In the genomic region with DNA sequence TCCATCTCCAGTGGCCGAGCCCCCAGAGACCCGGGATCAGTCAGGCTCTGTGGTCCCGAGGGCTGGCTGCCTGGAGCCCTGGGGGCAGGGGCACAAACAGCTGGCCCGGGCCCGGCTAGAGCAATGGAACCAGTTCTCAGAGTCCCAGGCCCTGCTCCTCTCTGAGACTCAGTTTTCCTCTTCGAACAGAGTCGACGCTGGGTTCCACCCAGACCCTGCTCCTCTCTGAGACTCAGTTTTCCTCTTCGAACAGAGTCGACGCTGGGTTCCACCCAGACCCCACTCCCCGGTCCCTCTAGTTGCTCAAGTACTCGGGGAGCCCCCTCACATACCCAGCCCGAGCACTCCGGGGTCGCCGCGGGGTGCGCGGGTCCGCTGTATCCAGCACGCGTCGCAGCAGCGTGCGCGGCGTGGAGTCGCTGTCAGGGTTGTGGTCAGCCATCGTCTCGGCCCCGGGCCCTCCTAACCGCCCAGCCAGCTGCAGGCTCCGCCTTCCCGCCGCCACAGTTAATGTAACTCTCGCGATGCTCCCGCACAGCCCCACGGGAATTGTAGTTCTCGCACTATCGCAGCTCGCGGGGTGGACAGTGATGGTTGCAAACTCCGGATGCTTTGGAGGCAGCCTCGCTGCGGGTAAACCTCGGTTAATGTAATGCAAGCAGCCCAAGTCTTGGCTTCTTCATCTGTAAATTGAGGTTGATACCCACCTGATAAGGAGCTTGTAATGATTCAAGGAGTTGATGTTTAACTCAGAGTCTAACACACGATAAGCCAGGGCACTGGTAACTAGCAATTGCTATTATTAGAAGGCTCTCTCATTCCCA, we compare ENCODE assay signal across 1 cellular context.
A peak's percentile ranks its signal among the peaks of the same experiment; 100 is the strongest.
TF ChIP-seq lines count a peak whose summit lies in the region.

No MANE protein-coding gene starts in this region.

TF ChIP-seq in HepG2, 621 proteins besides CTCF, POLR2A, EP300 and RAD21 (continued from another document and continues in another):
- TF ChIP-seq, protein P1, sequence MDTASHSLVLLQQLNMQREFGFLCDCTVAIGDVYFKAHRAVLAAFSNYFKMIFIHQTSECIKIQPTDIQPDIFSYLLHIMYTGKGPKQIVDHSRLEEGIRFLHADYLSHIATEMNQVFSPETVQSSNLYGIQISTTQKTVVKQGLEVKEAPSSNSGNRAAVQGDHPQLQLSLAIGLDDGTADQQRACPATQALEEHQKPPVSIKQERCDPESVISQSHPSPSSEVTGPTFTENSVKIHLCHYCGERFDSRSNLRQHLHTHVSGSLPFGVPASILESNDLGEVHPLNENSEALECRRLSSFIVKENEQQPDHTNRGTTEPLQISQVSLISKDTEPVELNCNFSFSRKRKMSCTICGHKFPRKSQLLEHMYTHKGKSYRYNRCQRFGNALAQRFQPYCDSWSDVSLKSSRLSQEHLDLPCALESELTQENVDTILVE (CRISPR knock-in tag; IDR thresholded peaks at IDR 0.05), result peak; percentile 83; the same call in 1 of the 2 replicates
- peak; percentile 50; the same call in 1 of the 2 replicates for TF ChIP-seq ZSCAN30 (CRISPR knock-in tag; IDR thresholded peaks at IDR 0.05)
- TF ChIP-seq, protein P2, sequence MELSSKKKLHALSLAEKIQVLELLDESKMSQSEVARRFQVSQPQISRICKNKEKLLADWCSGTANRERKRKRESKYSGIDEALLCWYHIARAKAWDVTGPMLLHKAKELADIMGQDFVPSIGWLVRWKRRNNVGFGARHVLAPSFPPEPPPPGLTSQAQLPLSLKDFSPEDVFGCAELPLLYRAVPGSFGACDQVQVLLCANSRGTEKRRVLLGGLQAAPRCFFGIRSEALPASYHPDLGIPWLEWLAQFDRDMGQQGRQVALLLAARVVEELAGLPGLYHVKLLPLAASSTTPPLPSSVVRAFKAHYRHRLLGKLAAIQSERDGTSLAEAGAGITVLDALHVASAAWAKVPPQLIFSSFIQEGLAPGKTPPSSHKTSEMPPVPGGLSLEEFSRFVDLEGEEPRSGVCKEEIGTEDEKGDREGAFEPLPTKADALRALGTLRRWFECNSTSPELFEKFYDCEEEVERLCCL (CRISPR knock-in tag; IDR thresholded peaks at IDR 0.05; ENCODE audit: borderline replicate concordance), result no peak
- no peak for TF ChIP-seq ZNF282 (IDR thresholded peaks at IDR 0.05; ENCODE audit: partially characterized antibody)
- TF ChIP-seq, protein P3, sequence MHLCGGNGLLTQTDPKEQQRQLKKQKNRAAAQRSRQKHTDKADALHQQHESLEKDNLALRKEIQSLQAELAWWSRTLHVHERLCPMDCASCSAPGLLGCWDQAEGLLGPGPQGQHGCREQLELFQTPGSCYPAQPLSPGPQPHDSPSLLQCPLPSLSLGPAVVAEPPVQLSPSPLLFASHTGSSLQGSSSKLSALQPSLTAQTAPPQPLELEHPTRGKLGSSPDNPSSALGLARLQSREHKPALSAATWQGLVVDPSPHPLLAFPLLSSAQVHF (CRISPR knock-in tag; IDR thresholded peaks at IDR 0.05), result no peak
- TF ChIP-seq, protein P4, sequence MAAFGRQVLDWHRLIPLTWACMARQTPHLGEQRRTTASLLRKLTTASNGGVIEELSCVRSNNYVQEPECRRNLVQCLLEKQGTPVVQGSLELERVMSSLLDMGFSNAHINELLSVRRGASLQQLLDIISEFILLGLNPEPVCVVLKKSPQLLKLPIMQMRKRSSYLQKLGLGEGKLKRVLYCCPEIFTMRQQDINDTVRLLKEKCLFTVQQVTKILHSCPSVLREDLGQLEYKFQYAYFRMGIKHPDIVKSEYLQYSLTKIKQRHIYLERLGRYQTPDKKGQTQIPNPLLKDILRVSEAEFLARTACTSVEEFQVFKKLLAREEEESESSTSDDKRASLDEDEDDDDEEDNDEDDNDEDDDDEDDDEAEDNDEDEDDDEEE (CRISPR knock-in tag; IDR thresholded peaks at IDR 0.05), result no peak; the same call in 1 of the 2 replicates
- TF ChIP-seq, protein P5, sequence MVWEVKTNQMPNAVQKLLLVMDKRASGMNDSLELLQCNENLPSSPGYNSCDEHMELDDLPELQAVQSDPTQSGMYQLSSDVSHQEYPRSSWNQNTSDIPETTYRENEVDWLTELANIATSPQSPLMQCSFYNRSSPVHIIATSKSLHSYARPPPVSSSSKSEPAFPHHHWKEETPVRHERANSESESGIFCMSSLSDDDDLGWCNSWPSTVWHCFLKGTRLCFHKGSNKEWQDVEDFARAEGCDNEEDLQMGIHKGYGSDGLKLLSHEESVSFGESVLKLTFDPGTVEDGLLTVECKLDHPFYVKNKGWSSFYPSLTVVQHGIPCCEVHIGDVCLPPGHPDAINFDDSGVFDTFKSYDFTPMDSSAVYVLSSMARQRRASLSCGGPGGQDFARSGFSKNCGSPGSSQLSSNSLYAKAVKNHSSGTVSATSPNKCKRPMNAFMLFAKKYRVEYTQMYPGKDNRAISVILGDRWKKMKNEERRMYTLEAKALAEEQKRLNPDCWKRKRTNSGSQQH (CRISPR knock-in tag; IDR thresholded peaks at IDR 0.05; ENCODE audit: low read depth), result peak; percentile 44; the same call in 1 of the 2 replicates
- peak; percentile 64; the same call in 1 of the 2 replicates for TF ChIP-seq ZNF678 (CRISPR knock-in tag; IDR thresholded peaks at IDR 0.05)
- no peak for TF ChIP-seq NFYC (CRISPR knock-in tag; IDR thresholded peaks at IDR 0.05)
- no peak for TF ChIP-seq MLLT10 (CRISPR knock-in tag; IDR thresholded peaks at IDR 0.05)
- peak; percentile 33; the same call in 1 of the 2 replicates for TF ChIP-seq SIX4 (CRISPR knock-in tag; IDR thresholded peaks at IDR 0.05)
- TF ChIP-seq, protein P6, sequence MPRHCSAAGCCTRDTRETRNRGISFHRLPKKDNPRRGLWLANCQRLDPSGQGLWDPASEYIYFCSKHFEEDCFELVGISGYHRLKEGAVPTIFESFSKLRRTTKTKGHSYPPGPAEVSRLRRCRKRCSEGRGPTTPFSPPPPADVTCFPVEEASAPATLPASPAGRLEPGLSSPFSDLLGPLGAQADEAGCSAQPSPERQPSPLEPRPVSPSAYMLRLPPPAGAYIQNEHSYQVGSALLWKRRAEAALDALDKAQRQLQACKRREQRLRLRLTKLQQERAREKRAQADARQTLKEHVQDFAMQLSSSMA (CRISPR knock-in tag; IDR thresholded peaks at IDR 0.05), result peak; percentile 89
- no peak for TF ChIP-seq ZNF570 (CRISPR knock-in tag; IDR thresholded peaks at IDR 0.05; ENCODE audit: borderline replicate concordance)
- TF ChIP-seq ZNF451 (CRISPR knock-in tag; IDR thresholded peaks at IDR 0.05), result peak; percentile 41
- peak; percentile 87 for TF ChIP-seq SALL1 (CRISPR knock-in tag; IDR thresholded peaks at IDR 0.05)
- TF ChIP-seq, protein P7, sequence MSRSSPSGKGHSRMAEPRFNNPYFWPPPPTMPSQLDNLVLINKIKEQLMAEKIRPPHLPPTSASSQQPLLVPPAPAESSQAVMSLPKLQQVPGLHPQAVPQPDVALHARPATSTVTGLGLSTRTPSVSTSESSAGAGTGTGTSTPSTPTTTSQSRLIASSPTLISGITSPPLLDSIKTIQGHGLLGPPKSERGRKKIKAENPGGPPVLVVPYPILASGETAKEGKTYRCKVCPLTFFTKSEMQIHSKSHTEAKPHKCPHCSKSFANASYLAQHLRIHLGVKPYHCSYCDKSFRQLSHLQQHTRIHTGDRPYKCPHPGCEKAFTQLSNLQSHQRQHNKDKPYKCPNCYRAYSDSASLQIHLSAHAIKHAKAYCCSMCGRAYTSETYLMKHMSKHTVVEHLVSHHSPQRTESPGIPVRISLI (CRISPR knock-in tag; IDR thresholded peaks at IDR 0.05; ENCODE audit: borderline replicate concordance), result peak; percentile 53; the same call in 1 of the 2 replicates
- peak; percentile 87; the same call in 1 of the 2 replicates for TF ChIP-seq ZFP82 (CRISPR knock-in tag; IDR thresholded peaks at IDR 0.05; ENCODE audit: borderline replicate concordance)
- TF ChIP-seq ZNF343 (CRISPR knock-in tag; IDR thresholded peaks at IDR 0.05), result no peak; the same call in 1 of the 2 replicates
- TF ChIP-seq MAF1 (CRISPR knock-in tag; IDR thresholded peaks at IDR 0.05; ENCODE audit: borderline replicate concordance), result peak; percentile 83; the same call in 1 of the 2 replicates
- TF ChIP-seq NFKB2 (CRISPR knock-in tag; IDR thresholded peaks at IDR 0.05; ENCODE audit: borderline replicate concordance), result peak; percentile 93; the same call in 1 of the 2 replicates
- TF ChIP-seq SMAD3 (CRISPR knock-in tag; IDR thresholded peaks at IDR 0.05), result peak; percentile 53
- TF ChIP-seq ZNF160 (CRISPR knock-in tag; IDR thresholded peaks at IDR 0.05), result peak; percentile 82; the same call in 1 of the 2 replicates
- TF ChIP-seq, protein P8, sequence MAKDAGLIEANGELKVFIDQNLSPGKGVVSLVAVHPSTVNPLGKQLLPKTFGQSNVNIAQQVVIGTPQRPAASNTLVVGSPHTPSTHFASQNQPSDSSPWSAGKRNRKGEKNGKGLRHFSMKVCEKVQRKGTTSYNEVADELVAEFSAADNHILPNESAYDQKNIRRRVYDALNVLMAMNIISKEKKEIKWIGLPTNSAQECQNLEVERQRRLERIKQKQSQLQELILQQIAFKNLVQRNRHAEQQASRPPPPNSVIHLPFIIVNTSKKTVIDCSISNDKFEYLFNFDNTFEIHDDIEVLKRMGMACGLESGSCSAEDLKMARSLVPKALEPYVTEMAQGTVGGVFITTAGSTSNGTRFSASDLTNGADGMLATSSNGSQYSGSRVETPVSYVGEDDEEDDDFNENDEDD (CRISPR knock-in tag; IDR thresholded peaks at IDR 0.05; ENCODE audit: borderline replicate concordance), result peak; percentile 96
- no peak for TF ChIP-seq SNRNP70 (IDR thresholded peaks at IDR 0.05; ENCODE audit: low read depth, low read length)
- TF ChIP-seq MED13 (CRISPR knock-in tag; IDR thresholded peaks at IDR 0.05), result peak; percentile 46; the same call in 1 of the 2 replicates
- peak; percentile 34; the same call in 1 of the 2 replicates for TF ChIP-seq FOSL1 (CRISPR knock-in tag; IDR thresholded peaks at IDR 0.05; ENCODE audit: borderline replicate concordance)
- peak; percentile 44; the same call in 1 of the 2 replicates for TF ChIP-seq ZKSCAN5 (CRISPR knock-in tag; IDR thresholded peaks at IDR 0.05)
- TF ChIP-seq, protein P9, sequence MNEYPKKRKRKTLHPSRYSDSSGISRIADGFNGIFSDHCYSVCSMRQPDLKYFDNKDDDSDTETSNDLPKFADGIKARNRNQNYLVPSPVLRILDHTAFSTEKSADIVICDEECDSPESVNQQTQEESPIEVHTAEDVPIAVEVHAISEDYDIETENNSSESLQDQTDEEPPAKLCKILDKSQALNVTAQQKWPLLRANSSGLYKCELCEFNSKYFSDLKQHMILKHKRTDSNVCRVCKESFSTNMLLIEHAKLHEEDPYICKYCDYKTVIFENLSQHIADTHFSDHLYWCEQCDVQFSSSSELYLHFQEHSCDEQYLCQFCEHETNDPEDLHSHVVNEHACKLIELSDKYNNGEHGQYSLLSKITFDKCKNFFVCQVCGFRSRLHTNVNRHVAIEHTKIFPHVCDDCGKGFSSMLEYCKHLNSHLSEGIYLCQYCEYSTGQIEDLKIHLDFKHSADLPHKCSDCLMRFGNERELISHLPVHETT (CRISPR knock-in tag; conservative IDR thresholded peaks at IDR 0.05), result 0 out of 2 replicates have a peak, but pooled peaks have one; percentile 51
- TF ChIP-seq, protein P10, sequence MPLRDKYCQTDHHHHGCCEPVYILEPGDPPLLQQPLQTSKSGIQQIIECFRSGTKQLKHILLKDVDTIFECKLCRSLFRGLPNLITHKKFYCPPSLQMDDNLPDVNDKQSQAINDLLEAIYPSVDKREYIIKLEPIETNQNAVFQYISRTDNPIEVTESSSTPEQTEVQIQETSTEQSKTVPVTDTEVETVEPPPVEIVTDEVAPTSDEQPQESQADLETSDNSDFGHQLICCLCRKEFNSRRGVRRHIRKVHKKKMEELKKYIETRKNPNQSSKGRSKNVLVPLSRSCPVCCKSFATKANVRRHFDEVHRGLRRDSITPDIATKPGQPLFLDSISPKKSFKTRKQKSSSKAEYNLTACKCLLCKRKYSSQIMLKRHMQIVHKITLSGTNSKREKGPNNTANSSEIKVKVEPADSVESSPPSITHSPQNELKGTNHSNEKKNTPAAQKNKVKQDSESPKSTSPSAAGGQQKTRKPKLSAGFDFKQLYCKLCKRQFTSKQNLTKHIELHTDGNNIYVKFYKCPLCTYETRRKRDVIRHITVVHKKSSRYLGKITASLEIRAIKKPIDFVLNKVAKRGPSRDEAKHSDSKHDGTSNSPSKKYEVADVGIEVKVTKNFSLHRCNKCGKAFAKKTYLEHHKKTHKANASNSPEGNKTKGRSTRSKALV (CRISPR knock-in tag; IDR thresholded peaks at IDR 0.05), result 0 out of 2 replicates have a peak, but pooled peaks have one; percentile 68
- peak; percentile 99 for TF ChIP-seq CHD2 (IDR thresholded peaks at IDR 0.05; ENCODE audit: low read depth, low read length)
- no peak; the same call in 1 of the 2 replicates for TF ChIP-seq NFE2L1 (CRISPR knock-in tag; IDR thresholded peaks at IDR 0.05; ENCODE audit: borderline replicate concordance)
- peak; percentile 91 for TF ChIP-seq SP4 (CRISPR knock-in tag; IDR thresholded peaks at IDR 0.05)
- peak; percentile 86 for TF ChIP-seq REPIN1 (CRISPR knock-in tag; IDR thresholded peaks at IDR 0.05; ENCODE audit: borderline replicate concordance, low read depth)
- TF ChIP-seq, protein P11, sequence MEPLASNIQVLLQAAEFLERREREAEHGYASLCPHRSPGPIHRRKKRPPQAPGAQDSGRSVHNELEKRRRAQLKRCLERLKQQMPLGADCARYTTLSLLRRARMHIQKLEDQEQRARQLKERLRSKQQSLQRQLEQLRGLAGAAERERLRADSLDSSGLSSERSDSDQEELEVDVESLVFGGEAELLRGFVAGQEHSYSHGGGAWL (CRISPR knock-in tag; IDR thresholded peaks at IDR 0.05), result peak; percentile 93
- TF ChIP-seq, protein P12, sequence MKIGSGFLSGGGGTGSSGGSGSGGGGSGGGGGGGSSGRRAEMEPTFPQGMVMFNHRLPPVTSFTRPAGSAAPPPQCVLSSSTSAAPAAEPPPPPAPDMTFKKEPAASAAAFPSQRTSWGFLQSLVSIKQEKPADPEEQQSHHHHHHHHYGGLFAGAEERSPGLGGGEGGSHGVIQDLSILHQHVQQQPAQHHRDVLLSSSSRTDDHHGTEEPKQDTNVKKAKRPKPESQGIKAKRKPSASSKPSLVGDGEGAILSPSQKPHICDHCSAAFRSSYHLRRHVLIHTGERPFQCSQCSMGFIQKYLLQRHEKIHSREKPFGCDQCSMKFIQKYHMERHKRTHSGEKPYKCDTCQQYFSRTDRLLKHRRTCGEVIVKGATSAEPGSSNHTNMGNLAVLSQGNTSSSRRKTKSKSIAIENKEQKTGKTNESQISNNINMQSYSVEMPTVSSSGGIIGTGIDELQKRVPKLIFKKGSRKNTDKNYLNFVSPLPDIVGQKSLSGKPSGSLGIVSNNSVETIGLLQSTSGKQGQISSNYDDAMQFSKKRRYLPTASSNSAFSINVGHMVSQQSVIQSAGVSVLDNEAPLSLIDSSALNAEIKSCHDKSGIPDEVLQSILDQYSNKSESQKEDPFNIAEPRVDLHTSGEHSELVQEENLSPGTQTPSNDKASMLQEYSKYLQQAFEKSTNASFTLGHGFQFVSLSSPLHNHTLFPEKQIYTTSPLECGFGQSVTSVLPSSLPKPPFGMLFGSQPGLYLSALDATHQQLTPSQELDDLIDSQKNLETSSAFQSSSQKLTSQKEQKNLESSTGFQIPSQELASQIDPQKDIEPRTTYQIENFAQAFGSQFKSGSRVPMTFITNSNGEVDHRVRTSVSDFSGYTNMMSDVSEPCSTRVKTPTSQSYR (CRISPR knock-in tag; IDR thresholded peaks at IDR 0.05; ENCODE audit: borderline replicate concordance), result 0 out of 2 replicates have a peak, but pooled peaks have one; percentile 16
- no peak for TF ChIP-seq SRSF4 (IDR thresholded peaks at IDR 0.05; ENCODE audit: low read depth, low read length, poor library complexity, severe bottlenecking)
